Comparison of ENCODE assay signal across 27 cellular contexts in genomic region chr2:230843130-230843529, GRCh38.
"Had no signal": no experiment of that assay in that cellular context is flagged by ENCODE, and none has a peak within 500 bp of the region (broad histone marks: within the 10 kb centered on the region; RNA-seq: fewer than 3 reads in every experiment).

No MANE protein-coding gene starts in this region.

- H3K4me3 ChIP-seq: adrenal gland, body of pancreas, breast epithelium, MG63, SJCRH30, SK-N-MC had no signal

- H3K9me3 Mint-ChIP-seq: activated CD4-positive, alpha-beta memory T cell treated with anti-CD3 and anti-CD28 coated beads, Interleukin-2, amount 10 ng/mL, durations not matched to agents 7 days and 5 days had no signal

- ATAC-seq: activated CD8-positive, alpha-beta memory T cell treated with anti-CD3 and anti-CD28 coated beads, Interleukin-2, amount 10 ng/mL, durations not matched to agents 7 days and 5 days; activated naive CD4-positive, alpha-beta T cell treated with anti-CD3 and anti-CD28 coated beads, Interleukin-2, amount 50 U/mL, for 72 hours; Panc1 had no signal

- H3K27me3 ChIP-seq: adrenal gland, body of pancreas, breast epithelium, MG63, SJCRH30 had no signal

- H3K4me1 ChIP-seq: adrenal gland, breast epithelium, SJCRH30 had no signal

- H3K4me3 Mint-ChIP-seq: activated CD4-positive, alpha-beta memory T cell treated with anti-CD3 and anti-CD28 coated beads, Interleukin-2, amount 10 ng/mL, durations not matched to agents 7 days and 5 days; activated CD8-positive, alpha-beta memory T cell treated with anti-CD3 and anti-CD28 coated beads, Interleukin-2, amount 10 ng/mL, durations not matched to agents 7 days and 5 days; activated naive CD4-positive, alpha-beta T cell treated with anti-CD3 and anti-CD28 coated beads for 36 hours; activated T-cell treated with anti-CD3 and anti-CD28 coated beads, Interleukin-2, amount 50 U/mL, for 24 hours had no signal

- H3K36me3 ChIP-seq: adrenal gland, breast epithelium, MG63, SJCRH30, WERI-Rb-1 had no signal

- H3K27ac ChIP-seq: adrenal gland, body of pancreas, breast epithelium, SJCRH30, SK-N-MC, WERI-Rb-1 had no signal

- H3K9me3 ChIP-seq: adrenal gland, SJCRH30 had no signal

- H3K27ac Mint-ChIP-seq: activated CD4-positive, alpha-beta memory T cell treated with anti-CD3 and anti-CD28 coated beads, Interleukin-2, amount 10 ng/mL, durations not matched to agents 7 days and 5 days; activated CD8-positive, alpha-beta memory T cell treated with anti-CD3 and anti-CD28 coated beads, Interleukin-2, amount 10 ng/mL, durations not matched to agents 7 days and 5 days; activated naive CD4-positive, alpha-beta T cell treated with anti-CD3 and anti-CD28 coated beads for 36 hours; activated naive CD4-positive, alpha-beta T cell treated with anti-CD3 and anti-CD28 coated beads, Interleukin-2, amount 50 U/mL, for 72 hours; activated T-cell treated with anti-CD3 and anti-CD28 coated beads, Interleukin-2, amount 50 U/mL, for 24 hours had no signal

- DNase-seq: activated CD4-positive, alpha-beta memory T cell treated with anti-CD3 and anti-CD28 coated beads, Interleukin-2, amount 10 ng/mL, durations not matched to agents 7 days and 5 days; activated CD4-positive, alpha-beta T cell treated with anti-CD3 and anti-CD28 coated beads for 4 hours; activated CD4-positive, alpha-beta T cell treated with anti-CD3 and anti-CD28 coated beads, Interleukin-2, amount 50 U/mL, for 1 hour; activated CD4-positive, CD25-positive, alpha-beta regulatory T cell; activated CD8-positive, alpha-beta memory T cell treated with anti-CD3 and anti-CD28 coated beads for 24 hours; activated CD8-positive, alpha-beta memory T cell treated with anti-CD3 and anti-CD28 coated beads, Interleukin-2, amount 10 ng/mL, durations not matched to agents 7 days and 5 days; activated gamma-delta T cell treated with Interleukin-2 at 50 U/mL for 16 hours; activated naive CD4-positive, alpha-beta T cell treated with anti-CD3 and anti-CD28 coated beads for 36 hours; activated T-cell treated with anti-CD3 and anti-CD28 coated beads, Interleukin-2, amount 50 U/mL, for 24 hours; adrenal gland; body of pancreas; Kasumi-1; KG1; NCI-H1048; NCI-H1436 treated with DMSO at 0.1 percent for 48 hours; NCI-H1694 treated with DMSO at 0.1 percent for 48 hours; NCI-H2029; NCI-H345; SHP77; SJCRH30; T1000; WERI-Rb-1 had no signal
